Comparison of ENCODE assay signal across 21 cellular contexts in genomic region chr15:40128746-40129660, GRCh38. TPM values are rescaled to one million over a fixed set of nuclear protein-coding genes. Genes with fewer than 3 reads are reported as not detected.
DNase-seq lines count a peak whose midpoint lies in the region; ATAC-seq lines count a peak whose summit lies in the region.
"Had no signal": no experiment of that assay in that cellular context is flagged by ENCODE, and none has a peak within 500 bp of the region (broad histone marks: within the 10 kb centered on the region; RNA-seq: fewer than 3 reads in every experiment).

No MANE protein-coding gene starts in this region.

- POLR2A ChIA-PET in T-cell (lab: Charles Lee): no interaction called here

- CTCF ChIA-PET in T-cell (lab: Charles Lee): no interaction called here

- DNase-seq in activated CD4-positive, alpha-beta T cell treated with anti-CD3 and anti-CD28 coated beads for 48 hours: peak; percentile 28
- DNase-seq in activated CD4-positive, alpha-beta T cell treated with anti-CD3 and anti-CD28 coated beads, Interleukin-2, amount 50 U/mL, for 48 hours: no peak
- peak in 2 of 3 donors; percentile 52 to 65 for DNase-seq in CD4-positive, CD25-positive, alpha-beta regulatory T cell
- DNase-seq in T-cell: peak in 7 of 34 experiments; percentile 11 to 38 (median 26)
- DNase-seq in effector memory CD8-positive, alpha-beta T cell: no peak
- no peak for DNase-seq in retina
- no peak for DNase-seq in SIG-M5 (lab: John Stamatoyannopoulos, UW)
- no peak for DNase-seq in occipital lobe (lab: John Stamatoyannopoulos, UW)
- DNase-seq: body of pancreas; DMS79 treated with DMSO at 0.1 percent for 48 hours; IMR-90; mammary epithelial cell; NCI-H1417 treated with DMSO at 0.1 percent for 48 hours; NCI-H2107; NCI-H446 treated with DMSO at 0.1 percent for 48 hours; stimulated activated CD4-positive, alpha-beta T cell treated with anti-CD3 and anti-CD28 coated beads, Interleukin-1b, Interleukin-23, amount 100 ng/mL, for 48 hours had no signal

- no peaks in the 10 kb centered on the region for H3K36me3 ChIP-seq in CD4-positive, CD25-positive, alpha-beta regulatory T cell (ENCODE audit: control insufficient read depth, insufficient read depth, low read length)
- H3K36me3 ChIP-seq: BLaER1, SJSA1 had no signal

- ATAC-seq in CD4-positive, CD25-positive, alpha-beta regulatory T cell (ENCODE audit: low read depth in 2 of 2): no peak
- peak; percentile 30 to 57 (median 42) for ATAC-seq in T-cell (replicated peaks in 1 of 4)
- peak; percentile 51 for ATAC-seq in effector memory CD8-positive, alpha-beta T cell (replicated peaks)
- ATAC-seq: body of pancreas had no signal

- no peak overlapping the region for H3K4me3 Mint-ChIP-seq in CD4-positive, CD25-positive, alpha-beta regulatory T cell
- no peak overlapping the region for H3K4me3 Mint-ChIP-seq in T-cell
- no peak overlapping the region for H3K4me3 Mint-ChIP-seq in effector memory CD8-positive, alpha-beta T cell
- H3K4me3 Mint-ChIP-seq: activated T-helper 1 cell treated with anti-CD3 and anti-CD28 coated beads, Interleukin-12 subunit alpha, Interleukin-12 subunit beta, Interleukin-2, Interleukin-4 antibody, amounts not matched to agents 30 ng/mL and 10 ng/mL and 1 ng/mL, durations not matched to agents 14 hours and 24 hours and 36 hours had no signal

- H3K27ac ChIP-seq in CD4-positive, CD25-positive, alpha-beta regulatory T cell (ENCODE audit: insufficient read depth, low read length, poor library complexity, severe bottlenecking): no peak overlapping the region
- H3K27ac ChIP-seq: BLaER1, body of pancreas, epithelial cell of prostate, SJSA1, skin epidermis had no signal

- H3K36me3 Mint-ChIP-seq in CD4-positive, CD25-positive, alpha-beta regulatory T cell: no peaks in the 10 kb centered on the region
- no peaks in the 10 kb centered on the region for H3K36me3 Mint-ChIP-seq in T-cell
- peaks cover 10% of the 10 kb centered on the region for H3K36me3 Mint-ChIP-seq in effector memory CD8-positive, alpha-beta T cell (ENCODE audit: insufficient read depth)

- H3K27ac Mint-ChIP-seq in CD4-positive, CD25-positive, alpha-beta regulatory T cell: no peak overlapping the region
- H3K27ac Mint-ChIP-seq in T-cell: peak overlapping the region in 1 of 2 donors; percentile 15
- H3K27ac Mint-ChIP-seq in effector memory CD8-positive, alpha-beta T cell: no peak overlapping the region
- H3K27ac Mint-ChIP-seq: activated T-helper 1 cell treated with anti-CD3 and anti-CD28 coated beads, Interleukin-12 subunit alpha, Interleukin-12 subunit beta, Interleukin-2, Interleukin-4 antibody, amounts not matched to agents 30 ng/mL and 10 ng/mL and 1 ng/mL, durations not matched to agents 14 hours and 24 hours and 36 hours had no signal

- no peaks in the 10 kb centered on the region for H3K9me3 Mint-ChIP-seq in CD4-positive, CD25-positive, alpha-beta regulatory T cell
- no peaks in the 10 kb centered on the region for H3K9me3 Mint-ChIP-seq in T-cell
- H3K9me3 Mint-ChIP-seq in effector memory CD8-positive, alpha-beta T cell: no peaks in the 10 kb centered on the region
- H3K9me3 Mint-ChIP-seq: activated T-helper 1 cell treated with anti-CD3 and anti-CD28 coated beads, Interleukin-12 subunit alpha, Interleukin-12 subunit beta, Interleukin-2, Interleukin-4 antibody, amounts not matched to agents 30 ng/mL and 10 ng/mL and 1 ng/mL, durations not matched to agents 14 hours and 24 hours and 36 hours had no signal

- no peak overlapping the region for H3K4me3 ChIP-seq in CD4-positive, CD25-positive, alpha-beta regulatory T cell (ENCODE audit: low read depth, low read length)
- H3K4me3 ChIP-seq: BLaER1, body of pancreas, SJSA1, skin epidermis had no signal

- peaks cover 6% of the 10 kb centered on the region for H3K27me3 Mint-ChIP-seq in CD4-positive, CD25-positive, alpha-beta regulatory T cell
- peaks cover 0 to 19% of the 10 kb centered on the region in 2 donors for H3K27me3 Mint-ChIP-seq in T-cell
- peaks cover 23 to 26% of the 10 kb centered on the region in 2 donors for H3K27me3 Mint-ChIP-seq in effector memory CD8-positive, alpha-beta T cell

- H3K4me1 Mint-ChIP-seq in CD4-positive, CD25-positive, alpha-beta regulatory T cell: no peaks in the 10 kb centered on the region
- no peaks in the 10 kb centered on the region for H3K4me1 Mint-ChIP-seq in T-cell
- H3K4me1 Mint-ChIP-seq in effector memory CD8-positive, alpha-beta T cell (ENCODE audit: low read depth in 2 of 2): no peaks in the 10 kb centered on the region

- no peaks in the 10 kb centered on the region for H3K4me1 ChIP-seq in CD4-positive, CD25-positive, alpha-beta regulatory T cell (ENCODE audit: control insufficient read depth, insufficient read depth, low read length, poor library complexity, severe bottlenecking)
- H3K4me1 ChIP-seq: BLaER1, SJSA1 had no signal

- peaks cover 2% of the 10 kb centered on the region for H3K27me3 ChIP-seq in CD4-positive, CD25-positive, alpha-beta regulatory T cell (ENCODE audit: control insufficient read depth, insufficient read depth, low read length)
- H3K27me3 ChIP-seq: BLaER1, body of pancreas had no signal

- no peaks in the 10 kb centered on the region for H3K9me3 ChIP-seq in CD4-positive, CD25-positive, alpha-beta regulatory T cell (ENCODE audit: control insufficient read depth in 2 of 2, low read length in 2 of 2)
- H3K9me3 ChIP-seq: BLaER1, body of pancreas, SJSA1 had no signal

RNA-seq across cellular contexts. Expression of gene BMF, which starts 20.3 kb away (rescaled TPM):
- 8.2 TPM for total RNA-seq in CD4-positive, CD25-positive, alpha-beta regulatory T cell
- 1 to 10 TPM in 2 of 4 donors, under 1 TPM in 2; 0.86 to 1.5 (median 1.2) TPM for polyA plus RNA-seq in CD4-positive, CD25-positive, alpha-beta regulatory T cell
- total RNA-seq in T-cell (10 to 100 TPM in 3 of 5 donors, 1 to 10 TPM in 2; 6.6 to 46.7 (median 42.4) TPM), occipital lobe (4.2 TPM)

RNA-seq across cellular contexts. Expression of gene BUB1B, which starts 31.9 kb away (rescaled TPM):
- 4.8 TPM for total RNA-seq in CD4-positive, CD25-positive, alpha-beta regulatory T cell
- polyA plus RNA-seq in CD4-positive, CD25-positive, alpha-beta regulatory T cell: 1 to 10 TPM in 1 of 4 donors, under 1 TPM in 2, not detected in 1; 0.37 to 2.2 (median 0.86) TPM
- 1 to 10 TPM in 4 of 5 donors, under 1 TPM in 1; 0.79 to 2.2 (median 1.9) TPM for total RNA-seq in T-cell
- 6.6 TPM for total RNA-seq in occipital lobe
- total RNA-seq: body of pancreas had no signal

Comparison
In these comparisons a context has a peak if more than half of its experiments do, and no peak if none do; other contexts are left out.
1. DNase-seq: peak in activated CD4-positive, alpha-beta T cell treated with anti-CD3 and anti-CD28 coated beads for 48 hours (single experiment) and CD4-positive, CD25-positive, alpha-beta regulatory T cell (2 of 3); none in activated CD4-positive, alpha-beta T cell treated with anti-CD3 and anti-CD28 coated beads, Interleukin-2, amount 50 U/mL, for 48 hours (0 of 2), effector memory CD8-positive, alpha-beta T cell (0 of 3), retina (single experiment), SIG-M5 (single experiment) and occipital lobe (single experiment).
2. ATAC-seq: peak in T-cell (4 of 4) and effector memory CD8-positive, alpha-beta T cell (single experiment); none in CD4-positive, CD25-positive, alpha-beta regulatory T cell (0 of 2).